9 cellular contexts compared by ENCODE assay signal in the genomic region with DNA sequence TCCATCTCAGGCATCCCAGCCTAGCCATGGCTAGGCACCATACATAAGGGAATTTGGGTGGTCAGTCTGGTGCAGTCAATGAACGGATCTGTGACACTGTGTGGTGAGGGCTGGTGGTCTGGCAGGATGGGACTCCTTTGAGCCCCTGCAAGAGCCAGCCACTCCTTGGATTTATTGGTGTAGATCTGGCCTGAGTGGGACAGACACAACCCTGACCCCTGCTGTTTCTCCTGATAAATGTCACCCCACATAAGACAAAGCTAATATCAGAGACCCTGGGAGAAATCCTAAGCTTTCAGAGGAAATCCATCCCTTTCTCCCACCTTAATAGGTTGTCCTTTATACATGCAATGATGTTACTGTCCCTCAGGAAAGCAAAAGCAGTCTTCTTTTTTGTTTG. TPM values are rescaled to one million over a fixed set of nuclear protein-coding genes. Genes with fewer than 3 reads are reported as not detected.
A peak's percentile ranks its signal among the peaks of the same experiment; 100 is the strongest.
DNase-seq lines count a peak whose midpoint lies in the region; ATAC-seq and TF ChIP-seq lines count a peak whose summit lies in the region.
"Had no signal": no experiment of that assay in that cellular context is flagged by ENCODE, and none has a peak within 500 bp of the region (broad histone marks: within the 10 kb centered on the region; RNA-seq: fewer than 3 reads in every experiment).

No MANE protein-coding gene starts in this region.

- POLR2A ChIA-PET in T-cell (lab: Charles Lee) = interaction anchor here in 1 of 2 donors (0.5 kb wide), 1 partner anchor 72 kb away, joined by 3 read pairs; no protein-coding TSS in a partner anchor

- ATAC-seq in T-cell (replicated peaks in 1 of 4) (no peak), GM19395 (IDR thresholded peaks at IDR 0.05; ENCODE audit: unreplicated experiment) (no peak)

- CTCF ChIA-PET in T-cell (lab: Charles Lee) = interaction anchor here (0.6 to 1.4 kb wide), 9 partner anchors 15 to 152 kb away, joined by 3 to 6 read pairs (median 3); a partner anchor contains a TSS

- no peaks in the 10 kb centered on the region for H3K36me3 Mint-ChIP-seq in T-cell

- H3K4me3 ChIP-seq in GM12875 (ENCODE audit: low read depth, low read length) = no peak overlapping the region
- H3K4me3 ChIP-seq: SJSA1 had no signal

- peaks cover 17 to 21% (median 18%) of the 10 kb centered on the region in 3 donors for H3K4me1 Mint-ChIP-seq in T-cell

- peak overlapping the region in 2 of 3 donors; percentile 46 to 68 for H3K4me3 Mint-ChIP-seq in T-cell

- H3K27ac Mint-ChIP-seq in T-cell = peak overlapping the region; percentile 34 to 77

- peak; percentile 48 for TF ChIP-seq CTCF in GM12875 (IDR thresholded peaks at IDR 0.05; ENCODE audit: borderline replicate concordance, insufficient read depth, low read depth, low read length)

- no peaks in the 10 kb centered on the region for H3K9me3 Mint-ChIP-seq in T-cell

- DNase-seq in AML-193 (lab: John Stamatoyannopoulos, UW) = peak; percentile 37 to 52
- no peak for DNase-seq in T-cell
- DNase-seq in glomerular visceral epithelial cell (ENCODE audit: extremely low spot score) = peak; percentile 32
- DNase-seq in GM19238 (ENCODE audit: insufficient read length, low spot score) = no peak
- DNase-seq in NCI-H2227 treated with DMSO at 0.1 percent for 48 hours (lab: John Stamatoyannopoulos, UW) = no peak
- DNase-seq in NCI-H774 (lab: John Stamatoyannopoulos, UW) = no peak

- peaks cover 0 to 5% of the 10 kb centered on the region in 2 donors for H3K27me3 Mint-ChIP-seq in T-cell

RNA-seq across cellular contexts. Expression of a gene that starts 2.3 kb away (rescaled TPM):
- 1 to 10 TPM in 3 of 5 donors, under 1 TPM in 2; 0.70 to 1.7 (median 1.3) TPM for total RNA-seq in T-cell

RNA-seq across cellular contexts. Expression of a gene that starts 2.5 kb away (rescaled TPM):
- total RNA-seq in T-cell = 100 to 1,000 TPM; 328 to 377 (median 362) TPM

RNA-seq across cellular contexts. Expression of a gene that starts 13.7 kb away (rescaled TPM):
- total RNA-seq in T-cell = 10 to 100 TPM in 3 of 5 donors, 1 to 10 TPM in 2; 5.4 to 14.0 (median 10.5) TPM

RNA-seq across cellular contexts. Expression of a gene that starts 14.7 kb away (rescaled TPM):
- total RNA-seq in T-cell = 100 to 1,000 TPM in 3 of 5 donors, 10 to 100 TPM in 2; 61.2 to 129 (median 107) TPM
- total RNA-seq: SJSA1 had no signal

RNA-seq across cellular contexts. Expression of a gene that starts 23.9 kb away (rescaled TPM):
- total RNA-seq in T-cell = 10 to 100 TPM; 10.9 to 19.0 (median 16.3) TPM

Comparison
In these comparisons a context has a peak if more than half of its experiments do, and no peak if none do; other contexts are left out.
1. DNase-seq: peak in AML-193 (2 of 2) and glomerular visceral epithelial cell (single experiment); none in T-cell (0 of 34), GM19238 (single experiment), NCI-H2227 treated with DMSO at 0.1 percent for 48 hours (single experiment) and NCI-H774 (single experiment).